16 cellular contexts compared by ENCODE assay signal in the genomic region with DNA sequence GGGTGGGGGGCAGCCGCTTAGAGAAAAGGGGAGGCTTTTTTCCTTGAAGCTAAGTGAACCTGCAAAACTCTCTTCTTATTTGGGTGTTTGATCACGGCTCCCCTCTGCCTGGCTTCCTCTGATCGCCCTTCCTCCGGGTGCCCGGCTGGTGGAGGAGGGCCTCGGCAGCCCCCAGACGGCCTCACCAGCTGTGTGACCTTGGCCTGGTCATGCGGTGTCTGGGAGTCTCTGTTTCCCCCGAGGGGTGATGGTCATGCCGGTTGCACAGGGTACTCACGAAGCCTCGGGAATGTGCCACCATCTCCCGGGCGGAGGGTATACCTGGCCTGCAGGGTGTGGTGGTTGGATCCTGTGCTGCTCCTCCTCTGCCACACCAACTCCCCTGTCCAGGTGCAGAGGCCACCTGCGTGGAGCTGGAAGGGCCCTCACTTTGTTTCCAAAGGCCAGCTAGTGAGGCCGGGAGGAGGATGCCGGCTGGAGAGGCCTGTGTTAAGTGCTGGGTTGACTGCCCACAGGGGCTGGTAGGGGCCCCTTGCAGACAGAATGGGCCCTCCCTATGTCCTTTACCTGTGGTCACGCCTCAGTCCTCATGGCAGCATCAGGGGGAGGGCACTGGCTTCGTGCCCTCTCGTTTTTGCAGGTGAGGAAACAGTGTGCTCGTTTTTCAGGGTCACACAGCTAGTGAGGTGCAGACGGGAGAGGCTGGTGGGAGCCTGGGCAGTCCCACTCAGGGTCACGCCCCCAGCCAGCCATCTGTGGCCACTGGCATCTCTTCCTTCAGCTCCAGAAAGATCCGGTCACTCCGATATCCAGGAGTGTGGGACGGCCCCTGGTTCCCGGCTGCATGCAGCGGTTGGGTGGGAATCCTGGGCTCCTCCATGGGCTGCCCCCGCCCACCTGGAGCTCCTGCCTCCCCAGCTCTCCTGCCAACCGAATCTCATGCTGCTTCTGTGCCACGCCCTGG.
DNase-seq lines count a peak whose midpoint lies in the region; ATAC-seq and TF ChIP-seq lines count a peak whose summit lies in the region.
"Had no signal": no experiment of that assay in that cellular context is flagged by ENCODE, and none has a peak within 500 bp of the region (broad histone marks: within the 10 kb centered on the region; RNA-seq: fewer than 3 reads in every experiment).

No MANE protein-coding gene starts in this region.

- WGBS in testis, 2 donors, result 41 to 75% methylated on average over 17 to 30 of the region's 31 CpGs

- no peaks in the 10 kb centered on the region for H3K36me3 ChIP-seq in Loucy (ENCODE audit: insufficient read depth, low read length)
- no peaks in the 10 kb centered on the region for H3K36me3 ChIP-seq in testis (ENCODE audit: low read depth, missing control alignments)
- H3K36me3 ChIP-seq: prostate gland, tibial artery had no signal

- H3K79me2 ChIP-seq in Loucy (ENCODE audit: insufficient read depth, low read length), result peaks cover 59% of the 10 kb centered on the region; the same call in 1 of the 2 replicates

- TF ChIP-seq POLR2A in testis (IDR thresholded peaks at IDR 0.05), result no peak

- intact Hi-C loops in left colon (cut with DNase I, micrococcal nuclease), result no loop called here
- intact Hi-C loops in testis (cut with DNase I; ENCODE audit: low total_unique reads), result no loop called here

- peaks cover 2% of the 10 kb centered on the region; the same call in 1 of the 2 replicates for H3F3A ChIP-seq in Loucy (ENCODE audit: low read depth)

- peak overlapping the region; percentile 31 to 58 for H3K27ac ChIP-seq in testis
- H3K27ac ChIP-seq: tibial artery had no signal

- H2AFZ ChIP-seq in Loucy (ENCODE audit: low read length), result no peak overlapping the region

- H3K4me1 ChIP-seq in Loucy (ENCODE audit: insufficient read depth, low read length, poor library complexity, severe bottlenecking) (peaks cover 73% of the 10 kb centered on the region), testis (peaks cover 62% of the 10 kb centered on the region)

- H3K9me2 ChIP-seq in Loucy (replicated peaks; ENCODE audit: low read depth, low read length), result no peaks in the 10 kb centered on the region

- H3K9me3 ChIP-seq in Loucy (ENCODE audit: insufficient read depth, low read depth, low read length), result no peaks in the 10 kb centered on the region
- H3K9me3 ChIP-seq in testis, result no peaks in the 10 kb centered on the region
- H3K9me3 ChIP-seq: prostate gland, tibial artery had no signal

- DNase-seq in NCI-H345 (lab: John Stamatoyannopoulos, UW) (peak; percentile 75), NCI-H345 treated with DMSO at 0.1 percent for 48 hours (lab: John Stamatoyannopoulos, UW; ENCODE audit: unreplicated experiment) (no peak), left colon (no peak), testis (peak; percentile 81)
- no peak for DNase-seq in NK-92 treated with Interleukin-12 subunit alpha and Interleukin-12 subunit beta, amount 100 ng/mL, for 24 hours (lab: John Stamatoyannopoulos, UW)
- DNase-seq: CD4-positive, alpha-beta memory T cell; cortex of kidney; HCEC 1CT; naive B cell; tibial artery had no signal

- peak; percentile 46 for ATAC-seq in left colon
- no peak for ATAC-seq in GM21723 (IDR thresholded peaks at IDR 0.05; ENCODE audit: unreplicated experiment)
- ATAC-seq in HG03565 (IDR thresholded peaks at IDR 0.05; ENCODE audit: unreplicated experiment), result no peak
- ATAC-seq: activated naive CD4-positive, alpha-beta T cell treated with anti-CD3 and anti-CD28 coated beads, Interleukin-2, amount 50 U/mL, for 72 hours; stimulated activated effector memory CD8-positive, alpha-beta T cell treated with anti-CD3 and anti-CD28 coated beads, Interleukin-12 subunit alpha, Interleukin-12 subunit beta, amount 100 ng/mL, for 72 hours had no signal

- peak overlapping the region; percentile 71 for H3K4me3 ChIP-seq in Loucy (ENCODE audit: low read length, poor library complexity, severe bottlenecking)
- peak overlapping the region; percentile 49 to 66 for H3K4me3 ChIP-seq in testis
- H3K4me3 ChIP-seq: prostate gland, tibial artery had no signal

- H4K20me1 ChIP-seq in Loucy (ENCODE audit: insufficient read depth, low read length, poor library complexity, severe bottlenecking), result no peaks in the 10 kb centered on the region

- H3K4me2 ChIP-seq in Loucy (ENCODE audit: low read depth, low read length, poor library complexity, severe bottlenecking), result peak overlapping the region; percentile 87

- H3K9ac ChIP-seq in Loucy (ENCODE audit: low read depth, low read length, poor library complexity, severe bottlenecking), result peak overlapping the region; percentile 70

- H3K27me3 ChIP-seq in Loucy (ENCODE audit: insufficient read depth, low read length, poor library complexity, severe bottlenecking), result no peaks in the 10 kb centered on the region
- H3K27me3 ChIP-seq in testis, result no peaks in the 10 kb centered on the region

- no peak for TF ChIP-seq CTCF in Loucy (conservative IDR thresholded peaks at IDR 0.05; ENCODE audit: low read length)
- no peak for TF ChIP-seq CTCF in testis (IDR thresholded peaks at IDR 0.05)

Comparison
In these comparisons a context has a peak if more than half of its experiments do, and no peak if none do; other contexts are left out.
1. DNase-seq: peak in NCI-H345 (single experiment) and testis (single experiment); none in NCI-H345 treated with DMSO at 0.1 percent for 48 hours (single experiment), left colon (0 of 2) and NK-92 treated with Interleukin-12 subunit alpha and Interleukin-12 subunit beta, amount 100 ng/mL, for 24 hours (single experiment).